ENCODE assay signal across 8 cellular contexts in the genomic region with DNA sequence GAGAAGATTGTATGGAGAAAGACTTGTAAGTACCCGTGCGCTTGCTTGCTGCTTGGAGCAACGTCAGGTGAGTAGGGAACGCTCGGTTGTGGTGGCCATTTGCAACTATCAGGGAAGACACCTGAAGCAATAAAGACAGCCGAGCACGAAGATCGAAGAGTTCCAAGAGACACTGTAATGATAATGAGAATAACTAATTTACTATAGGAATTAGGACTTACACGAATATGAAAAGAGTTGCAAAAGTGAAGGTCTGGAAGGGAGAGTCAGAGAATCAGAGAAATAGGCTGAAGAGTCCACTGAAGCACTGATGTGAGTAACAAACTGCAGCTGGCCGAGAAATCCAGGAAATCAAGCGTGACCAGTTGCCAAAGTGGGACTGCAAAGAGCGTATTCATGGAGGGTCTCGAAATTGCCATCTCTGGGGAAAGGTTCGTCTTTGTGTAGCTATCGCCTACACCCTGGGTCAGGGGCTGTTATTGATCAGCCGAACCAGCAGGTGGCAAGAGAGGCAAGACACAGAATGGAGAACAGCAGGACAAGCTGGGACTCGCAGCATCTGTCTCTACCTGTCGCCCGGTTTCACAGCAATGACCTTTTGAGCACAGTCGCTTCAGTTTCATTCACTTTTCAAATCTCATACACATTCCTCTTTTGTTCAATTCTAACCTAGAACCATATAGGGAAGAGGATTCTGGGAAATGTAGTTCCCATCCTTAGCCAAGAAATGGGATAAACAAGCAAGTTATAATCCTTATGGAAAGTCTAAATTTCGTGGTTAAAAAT. TPM values are rescaled to one million over a fixed set of nuclear protein-coding genes. Genes with fewer than 3 reads are reported as not detected.
A peak's percentile ranks its signal among the peaks of the same experiment; 100 is the strongest.
DNase-seq lines count a peak whose midpoint lies in the region; ATAC-seq and TF ChIP-seq lines count a peak whose summit lies in the region.

No MANE protein-coding gene starts in this region.

- H3K36me3 Mint-ChIP-seq in CD8-positive, alpha-beta T cell: no peaks in the 10 kb centered on the region
- H3K36me3 Mint-ChIP-seq in endodermal cell (ENCODE audit: low read depth) (no peaks in the 10 kb centered on the region), mesothelial cell of epicardium (no peaks in the 10 kb centered on the region)

- no peaks in the 10 kb centered on the region for H3K9me3 Mint-ChIP-seq in CD8-positive, alpha-beta T cell
- H3K9me3 Mint-ChIP-seq in endodermal cell (no peaks in the 10 kb centered on the region), mesothelial cell of epicardium (no peaks in the 10 kb centered on the region)

- no peaks in the 10 kb centered on the region for H3K9me3 ChIP-seq in CD8-positive, alpha-beta T cell (ENCODE audit: low read length)
- no peaks in the 10 kb centered on the region for H3K9me3 ChIP-seq in endodermal cell (ENCODE audit: control insufficient read depth, low read length)

- POLR2A ChIA-PET in CD8-positive, alpha-beta T cell (lab: Charles Lee): interaction anchor here (1.1 to 1.5 kb wide), 3 partner anchors 37 to 166 kb away, joined by 4 to 7 read pairs (median 5); partner anchors contain the start of gene PHF3

- peak; percentile 89 for TF ChIP-seq CTCF in CD8-positive, alpha-beta T cell (IDR thresholded peaks at IDR 0.05)
- peak; percentile 92 for TF ChIP-seq CTCF in endodermal cell (conservative IDR thresholded peaks at IDR 0.05)
- peak; percentile 67 for TF ChIP-seq CTCF in mesothelial cell of epicardium (IDR thresholded peaks at IDR 0.05; ENCODE audit: unreplicated experiment)

- WGBS in endodermal cell (ENCODE audit: insufficient coverage in 1 of 2, insufficient read length in 1 of 2), 2 experiments: 12 to 16% methylated on average over 14 to 21 of the region's 21 CpGs

- no peaks in the 10 kb centered on the region for H3K27me3 ChIP-seq in CD8-positive, alpha-beta T cell (ENCODE audit: insufficient read depth, low read length)
- no peaks in the 10 kb centered on the region for H3K27me3 ChIP-seq in endodermal cell (ENCODE audit: control insufficient read depth, insufficient read depth, low read length, poor library complexity, severe bottlenecking)

- H3K4me3 ChIP-seq in CD8-positive, alpha-beta T cell (ENCODE audit: low read depth, low read length): peak overlapping the region; percentile 55
- H3K4me3 ChIP-seq in endodermal cell (ENCODE audit: low read length): peak overlapping the region; percentile 79

- peak overlapping the region; percentile 84 for H3K4me3 Mint-ChIP-seq in CD8-positive, alpha-beta T cell
- peak overlapping the region; percentile 68 for H3K4me3 Mint-ChIP-seq in endodermal cell
- peak overlapping the region; percentile 92 for H3K4me3 Mint-ChIP-seq in mesothelial cell of epicardium

- peaks cover 7% of the 10 kb centered on the region for H3K27me3 Mint-ChIP-seq in CD8-positive, alpha-beta T cell (ENCODE audit: low read depth)
- H3K27me3 Mint-ChIP-seq in endodermal cell (ENCODE audit: insufficient read depth) (peaks cover 5% of the 10 kb centered on the region), mesothelial cell of epicardium (ENCODE audit: low read depth) (no peaks in the 10 kb centered on the region)

- H3K4me1 Mint-ChIP-seq in CD8-positive, alpha-beta T cell (ENCODE audit: low read depth): peaks cover 12% of the 10 kb centered on the region
- H3K4me1 Mint-ChIP-seq in endodermal cell: peaks cover 7% of the 10 kb centered on the region
- H3K4me1 Mint-ChIP-seq in mesothelial cell of epicardium: peaks cover 4% of the 10 kb centered on the region

- H3K27ac ChIP-seq in CD8-positive, alpha-beta T cell (ENCODE audit: low read depth, low read length): no peak overlapping the region
- no peak overlapping the region for H3K27ac ChIP-seq in endodermal cell (ENCODE audit: low read depth, low read length)

- CTCF ChIA-PET in CD8-positive, alpha-beta T cell (lab: Charles Lee): interaction anchor here (0.5 to 6.0 kb wide), 48 partner anchors 8 to 301 kb away, joined by 3 to 139 read pairs (median 5); partner anchors contain the start of gene PHF3

- ATAC-seq in CD8-positive, alpha-beta T cell: peak; percentile 99
- ATAC-seq in GM19463 (IDR thresholded peaks at IDR 0.05; ENCODE audit: unreplicated experiment): peak; percentile 100

- intact Hi-C loops in CD8-positive, alpha-beta T cell (cut with DNase I, micrococcal nuclease): loop anchor here (1.0 to 5.0 kb wide), 6 partner anchors 24 to 166 kb away; partner anchors contain the start of gene PHF3 (in 1 of the 2)

- H3K4me1 ChIP-seq in CD8-positive, alpha-beta T cell (ENCODE audit: insufficient read depth, low read length): no peaks in the 10 kb centered on the region
- no peaks in the 10 kb centered on the region for H3K4me1 ChIP-seq in endodermal cell (ENCODE audit: control insufficient read depth, insufficient read depth, low read length)

- peak overlapping the region; percentile 11 for H3K9ac ChIP-seq in endodermal cell (ENCODE audit: extremely low read depth, low read length, poor library complexity, severe bottlenecking)

- peak; percentile 52 to 82 (median 72) for DNase-seq in CD8-positive, alpha-beta T cell
- DNase-seq in HK-2 (ENCODE audit: unreplicated experiment): peak; percentile 60
- peak; percentile 81 for DNase-seq in NCI-H82 (lab: John Stamatoyannopoulos, UW)
- peak; percentile 82 for DNase-seq in activated CD8-positive, alpha-beta memory T cell treated with anti-CD3 and anti-CD28 coated beads for 24 hours
- DNase-seq in endodermal cell: peak; percentile 90
- peak; percentile 28 to 68 for DNase-seq in mesothelial cell of epicardium (ENCODE audit: low spot score in 2 of 2, unreplicated experiment in 2 of 2)
- peak; percentile 48 to 58 for DNase-seq in stimulated activated CD8-positive, alpha-beta memory T cell treated with anti-CD3 and anti-CD28 coated beads, Interleukin-2, amount 100 ng/mL, for 1 hour (ENCODE audit: low read depth in 2 of 2)

- no peaks in the 10 kb centered on the region for H3K36me3 ChIP-seq in CD8-positive, alpha-beta T cell (ENCODE audit: insufficient read depth, low read length)
- no peaks in the 10 kb centered on the region for H3K36me3 ChIP-seq in endodermal cell (ENCODE audit: control insufficient read depth, insufficient read depth, low read length)

- no peak overlapping the region for H3K27ac Mint-ChIP-seq in CD8-positive, alpha-beta T cell
- H3K27ac Mint-ChIP-seq in endodermal cell: peak overlapping the region; percentile 57
- peak overlapping the region; percentile 79 for H3K27ac Mint-ChIP-seq in mesothelial cell of epicardium

RNA-seq across cellular contexts. Expression of gene PTP4A1, which starts 26.2 kb away (rescaled TPM):
- 100 to 1,000 TPM; 329 to 360 TPM for total RNA-seq in CD8-positive, alpha-beta T cell
- 10 to 100 TPM; 37.2 to 42.6 TPM for total RNA-seq in endodermal cell
- polyA plus RNA-seq in endodermal cell (2013, experiment 1 of 2): 79.9 TPM
- 78.4 TPM for polyA plus RNA-seq in endodermal cell (2013, experiment 2 of 2)
- total RNA-seq in mesothelial cell of epicardium: 47.0 to 51.5 TPM (median 51.1 TPM) in 3 replicates

RNA-seq across cellular contexts. Expression of gene PHF3, which starts 37.2 kb away (rescaled TPM):
- total RNA-seq in CD8-positive, alpha-beta T cell: 100 to 1,000 TPM; 123 to 126 TPM
- total RNA-seq in endodermal cell (10 to 100 TPM; 68.2 to 72.5 TPM), mesothelial cell of epicardium (64.8 to 69.5 TPM (median 67.1 TPM) in 3 replicates)
- polyA plus RNA-seq in endodermal cell (2013, experiment 1 of 2): 36.8 TPM
- polyA plus RNA-seq in endodermal cell (2013, experiment 2 of 2): 36.3 TPM
